In genomic region chr6:89081423-89082322, GRCh38 we compare ENCODE assay signal across 1 cellular context.
TF ChIP-seq lines count a peak whose summit lies in the region.

No MANE protein-coding gene starts in this region.

TF ChIP-seq in HepG2, 621 proteins besides CTCF, POLR2A, EP300 and RAD21 (continued from another document and continues in another):
- peak; percentile 57; the same call in 1 of the 2 replicates for TF ChIP-seq ZNF747 (CRISPR knock-in tag; IDR thresholded peaks at IDR 0.05; ENCODE audit: borderline replicate concordance)
- no peak for TF ChIP-seq ZNF101 (CRISPR knock-in tag; IDR thresholded peaks at IDR 0.05; ENCODE audit: borderline replicate concordance, low read depth)
- TF ChIP-seq RFX5 (IDR thresholded peaks at IDR 0.05; ENCODE audit: low read depth, low read length): peak; percentile 97
- 0 out of 2 replicates have a peak, but pooled peaks have one; percentile 4 for TF ChIP-seq GPN1 (CRISPR knock-in tag; IDR thresholded peaks at IDR 0.05; ENCODE audit: borderline replicate concordance)
- peak; percentile 62 for TF ChIP-seq DRAP1 (CRISPR knock-in tag; IDR thresholded peaks at IDR 0.05)
- TF ChIP-seq ZNF260 (CRISPR knock-in tag; IDR thresholded peaks at IDR 0.05; ENCODE audit: borderline replicate concordance, low read depth): no peak
- peak; percentile 61 for TF ChIP-seq ZNF407 (CRISPR knock-in tag; IDR thresholded peaks at IDR 0.05; ENCODE audit: not compliant biosample characterization)
- TF ChIP-seq MLLT10 (CRISPR knock-in tag; IDR thresholded peaks at IDR 0.05): no peak
- TF ChIP-seq STAG1 (CRISPR knock-in tag; IDR thresholded peaks at IDR 0.05): no peak
- TF ChIP-seq ZNF678 (CRISPR knock-in tag; IDR thresholded peaks at IDR 0.05): no peak
- 0 out of 2 replicates have a peak, but pooled peaks have one; percentile 28 for TF ChIP-seq HMG20A (CRISPR knock-in tag; IDR thresholded peaks at IDR 0.05; ENCODE audit: borderline replicate concordance)
- TF ChIP-seq ZFYVE20 (CRISPR knock-in tag; IDR thresholded peaks at IDR 0.05; ENCODE audit: borderline replicate concordance, low read depth): no peak
- TF ChIP-seq CREB3 (CRISPR knock-in tag; IDR thresholded peaks at IDR 0.05): no peak
- peak; percentile 84 for TF ChIP-seq TFDP2 (CRISPR knock-in tag; IDR thresholded peaks at IDR 0.05)
- TF ChIP-seq EEA1 (CRISPR knock-in tag; IDR thresholded peaks at IDR 0.05; ENCODE audit: borderline replicate concordance): peak; percentile 70; the same call in 1 of the 2 replicates
- TF ChIP-seq ZNF605 (CRISPR knock-in tag; IDR thresholded peaks at IDR 0.05): peak; percentile 51; the same call in 1 of the 2 replicates
- TF ChIP-seq ZHX1 (CRISPR knock-in tag; IDR thresholded peaks at IDR 0.05; ENCODE audit: low read depth): peak; percentile 93
- peak; percentile 89 for TF ChIP-seq BRD4 (CRISPR knock-in tag; IDR thresholded peaks at IDR 0.05)
- TF ChIP-seq ZNF232 (CRISPR knock-in tag; IDR thresholded peaks at IDR 0.05; ENCODE audit: borderline replicate concordance): no peak
- TF ChIP-seq MAZ (IDR thresholded peaks at IDR 0.05; ENCODE audit: borderline replicate concordance, low read depth, low read length): peak; percentile 70; the same call in 1 of the 2 replicates
- TF ChIP-seq MAZ (CRISPR knock-in tag; IDR thresholded peaks at IDR 0.05; ENCODE audit: low read depth): peak; percentile 82
- TF ChIP-seq HNF4G (IDR thresholded peaks at IDR 0.05; ENCODE audit: borderline replicate concordance, low read depth, low read length): no peak
- TF ChIP-seq HNF4G (CRISPR knock-in tag; IDR thresholded peaks at IDR 0.05; ENCODE audit: borderline replicate concordance, low read depth): no peak; the same call in 1 of the 2 replicates
- TF ChIP-seq NR0B2 (CRISPR knock-in tag; IDR thresholded peaks at IDR 0.05): peak; percentile 47; the same call in 1 of the 2 replicates
- TF ChIP-seq SRSF1 (optimal IDR thresholded peaks at IDR 0.05; ENCODE audit: low read depth, low read length): peak; percentile 52
- TF ChIP-seq ZSCAN12 (CRISPR knock-in tag; IDR thresholded peaks at IDR 0.05): peak; percentile 82; the same call in 1 of the 2 replicates
- TF ChIP-seq ZNF615 (CRISPR knock-in tag; IDR thresholded peaks at IDR 0.05; ENCODE audit: borderline replicate concordance): 0 out of 2 replicates have a peak, but pooled peaks have one; percentile 80
- TF ChIP-seq NFKB2 (CRISPR knock-in tag; IDR thresholded peaks at IDR 0.05; ENCODE audit: borderline replicate concordance): peak; percentile 94
- TF ChIP-seq EED (CRISPR knock-in tag; IDR thresholded peaks at IDR 0.05): peak; percentile 53; the same call in 1 of the 2 replicates
- no peak for TF ChIP-seq THYN1 (CRISPR knock-in tag; IDR thresholded peaks at IDR 0.05; ENCODE audit: borderline replicate concordance, low read depth)
- TF ChIP-seq DNMT1 (CRISPR knock-in tag; IDR thresholded peaks at IDR 0.05): no peak
- no peak for TF ChIP-seq SUZ12 (IDR thresholded peaks at IDR 0.05; ENCODE audit: low read depth, low read length)
- TF ChIP-seq ZNF75D (CRISPR knock-in tag; IDR thresholded peaks at IDR 0.05; ENCODE audit: borderline replicate concordance): no peak
- 0 out of 2 replicates have a peak, but pooled peaks have one; percentile 19 for TF ChIP-seq TFE3 (CRISPR knock-in tag; IDR thresholded peaks at IDR 0.05)
- peak; percentile 30; the same call in 1 of the 2 replicates for TF ChIP-seq FOXK2 (IDR thresholded peaks at IDR 0.05)
- TF ChIP-seq ZBTB4 (CRISPR knock-in tag; IDR thresholded peaks at IDR 0.05; ENCODE audit: borderline replicate concordance): 0 out of 2 replicates have a peak, but pooled peaks have one; percentile 68
- TF ChIP-seq RARA (CRISPR knock-in tag; IDR thresholded peaks at IDR 0.05): peak; percentile 57
- 0 out of 2 replicates have a peak, but pooled peaks have one; percentile 56 for TF ChIP-seq KAT7 (CRISPR knock-in tag; IDR thresholded peaks at IDR 0.05; ENCODE audit: borderline replicate concordance)
- no peak for TF ChIP-seq ZNF660 (CRISPR knock-in tag; IDR thresholded peaks at IDR 0.05; ENCODE audit: borderline replicate concordance, low read depth)
- peak; percentile 23; the same call in 1 of the 2 replicates for TF ChIP-seq BRF2 (CRISPR knock-in tag; IDR thresholded peaks at IDR 0.05)
